In the genomic region with DNA sequence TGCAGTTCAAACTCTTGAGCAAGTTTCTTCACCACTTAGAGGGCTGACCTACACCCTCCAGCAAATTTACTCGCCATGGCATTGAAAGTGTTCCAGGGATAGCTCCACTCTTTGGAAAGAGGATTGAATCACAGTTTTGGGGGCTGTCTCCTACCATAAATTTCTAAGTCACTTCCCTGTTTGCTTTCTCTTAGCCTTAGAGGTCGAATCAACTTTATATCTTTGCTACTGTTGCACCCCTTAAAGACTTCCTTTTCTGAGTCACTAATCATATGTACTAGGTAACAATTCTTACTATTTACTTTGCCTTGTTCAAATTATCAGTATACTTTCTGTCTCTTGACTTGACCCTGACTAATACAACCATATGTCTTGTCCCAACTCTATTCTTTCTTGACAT, we compare ENCODE assay signal across 26 cellular contexts.
"Had no signal": no experiment of that assay in that cellular context is flagged by ENCODE, and none has a peak within 500 bp of the region (broad histone marks: within the 10 kb centered on the region; RNA-seq: fewer than 3 reads in every experiment).

No MANE protein-coding gene starts in this region.

- H3K4me1 ChIP-seq: lower lobe of right lung, parathyroid adenoma, psoas muscle, right atrium auricular region, right lobe of liver, tibial nerve, upper lobe of left lung, vagina had no signal

- DNase-seq: hippocampal formation; kidney glomerular epithelial cell; left cardiac atrium; lower lobe of right lung; mammary epithelial cell; mesenchymal stem cell; naive thymus-derived CD8-positive, alpha-beta T cell; nucleus accumbens; psoas muscle; right lobe of liver; stimulated activated CD4-positive, alpha-beta T cell treated with anti-CD3 and anti-CD28 coated beads, Interleukin-1b, Interleukin-23, amount 100 ng/mL, for 48 hours; stimulated activated CD4-positive, alpha-beta T cell treated with anti-CD3 and anti-CD28 coated beads, Interleukin-2, amount 100 ng/mL, for 48 hours; stimulated activated CD4-positive, alpha-beta T cell treated with anti-CD3 and anti-CD28 coated beads, Interleukin-4, amount 100 ng/mL, for 4 hours; stimulated activated CD8-positive, alpha-beta memory T cell treated with anti-CD3 and anti-CD28 coated beads, Interleukin-4, amount 100 ng/mL, for 48 hours; stimulated activated naive CD4-positive, alpha-beta T cell treated with Interleukin-2 at 50 U/mL for 16 hours; stimulated activated naive CD8-positive, alpha-beta T cell treated with anti-CD3 and anti-CD28 coated beads, Interleukin-15, amount 100 ng/mL, for 72 hours; substantia nigra; upper lobe of left lung had no signal

- H3K4me2 ChIP-seq: smooth muscle cell had no signal

- H3K9me3 Mint-ChIP-seq: nephron; neural crest cell; stimulated activated memory B cell treated with anti-CD40 and anti-IgM and Interleukin-4, amounts not matched to agents 10 μg/mL and 1 μg/mL and 100 μg/mL, for 72 hours; stimulated activated naive CD8-positive, alpha-beta T cell treated with anti-CD3 and anti-CD28 coated beads, Interleukin-15, amount 100 ng/mL, for 72 hours had no signal

- H3K79me2 ChIP-seq: parathyroid adenoma had no signal

- ATAC-seq: left cardiac atrium; lower lobe of right lung; naive thymus-derived CD8-positive, alpha-beta T cell; psoas muscle; stimulated activated memory B cell treated with anti-CD40 and anti-IgM and Interleukin-4, amounts not matched to agents 10 μg/mL and 1 μg/mL and 100 μg/mL, for 72 hours; stimulated activated naive CD8-positive, alpha-beta T cell treated with anti-CD3 and anti-CD28 coated beads, Interleukin-15, amount 100 ng/mL, for 72 hours had no signal

- H3K27me3 ChIP-seq: right atrium auricular region, right lobe of liver, tibial nerve, upper lobe of left lung, vagina had no signal

- H3K4me3 Mint-ChIP-seq: naive thymus-derived CD8-positive, alpha-beta T cell; nephron; neural crest cell; stimulated activated memory B cell treated with anti-CD40 and anti-IgM and Interleukin-4, amounts not matched to agents 10 μg/mL and 1 μg/mL and 100 μg/mL, for 72 hours; stimulated activated naive CD8-positive, alpha-beta T cell treated with anti-CD3 and anti-CD28 coated beads, Interleukin-15, amount 100 ng/mL, for 72 hours had no signal

- H3K36me3 ChIP-seq: lower lobe of right lung, right atrium auricular region, right lobe of liver, tibial nerve, upper lobe of left lung, vagina had no signal

- H3K9ac ChIP-seq: parathyroid adenoma had no signal

- H2AFZ ChIP-seq: parathyroid adenoma had no signal

- H3K36me3 Mint-ChIP-seq: naive thymus-derived CD8-positive, alpha-beta T cell; stimulated activated memory B cell treated with anti-CD40 and anti-IgM and Interleukin-4, amounts not matched to agents 10 μg/mL and 1 μg/mL and 100 μg/mL, for 72 hours had no signal

- H3K4me1 Mint-ChIP-seq: naive thymus-derived CD8-positive, alpha-beta T cell; nephron; neural crest cell; stimulated activated naive CD8-positive, alpha-beta T cell treated with anti-CD3 and anti-CD28 coated beads, Interleukin-15, amount 100 ng/mL, for 72 hours had no signal

- H3K27me3 Mint-ChIP-seq: naive thymus-derived CD8-positive, alpha-beta T cell; stimulated activated memory B cell treated with anti-CD40 and anti-IgM and Interleukin-4, amounts not matched to agents 10 μg/mL and 1 μg/mL and 100 μg/mL, for 72 hours; stimulated activated naive CD8-positive, alpha-beta T cell treated with anti-CD3 and anti-CD28 coated beads, Interleukin-15, amount 100 ng/mL, for 72 hours had no signal

- H3K27ac ChIP-seq: lower lobe of right lung, parathyroid adenoma, psoas muscle, right atrium auricular region, right lobe of liver, tibial nerve, upper lobe of left lung, vagina had no signal

- H3K9me3 ChIP-seq: lower lobe of right lung, psoas muscle, right atrium auricular region, tibial nerve, upper lobe of left lung, vagina had no signal

- H3K27ac Mint-ChIP-seq: naive thymus-derived CD8-positive, alpha-beta T cell; nephron; stimulated activated memory B cell treated with anti-CD40 and anti-IgM and Interleukin-4, amounts not matched to agents 10 μg/mL and 1 μg/mL and 100 μg/mL, for 72 hours; stimulated activated naive CD8-positive, alpha-beta T cell treated with anti-CD3 and anti-CD28 coated beads, Interleukin-15, amount 100 ng/mL, for 72 hours had no signal

- H3K4me3 ChIP-seq: lower lobe of right lung, psoas muscle, right atrium auricular region, right lobe of liver, smooth muscle cell, tibial nerve, upper lobe of left lung, vagina had no signal
